8 cellular contexts compared by ENCODE assay signal in genomic region chr6:105646391-105646867, GRCh38.
DNase-seq lines count a peak whose midpoint lies in the region; ATAC-seq, FAIRE-seq and TF ChIP-seq lines count a peak whose summit lies in the region.

No MANE protein-coding gene starts in this region.

- FAIRE-seq in kidney (lab: Jason Lieb, UNC), result no peak

- H3K27me3 Mint-ChIP-seq in activated naive CD8-positive, alpha-beta T cell treated with anti-CD3 and anti-CD28 coated beads for 36 hours, result peaks cover 49% of the 10 kb centered on the region
- H3K27me3 Mint-ChIP-seq in stimulated activated naive CD8-positive, alpha-beta T cell treated with anti-CD3 and anti-CD28 coated beads, Interleukin-15, amount 100 ng/mL, for 72 hours, result peaks cover 33% of the 10 kb centered on the region
- H3K27me3 Mint-ChIP-seq in osteocyte (ENCODE audit: unreplicated experiment), result peaks cover 34% of the 10 kb centered on the region

- peak overlapping the region; percentile 58 for H3K27ac Mint-ChIP-seq in activated naive CD8-positive, alpha-beta T cell treated with anti-CD3 and anti-CD28 coated beads for 36 hours
- peak overlapping the region; percentile 67 to 75 for H3K27ac Mint-ChIP-seq in stimulated activated naive CD8-positive, alpha-beta T cell treated with anti-CD3 and anti-CD28 coated beads, Interleukin-15, amount 100 ng/mL, for 72 hours
- no peak overlapping the region for H3K27ac Mint-ChIP-seq in osteocyte (ENCODE audit: unreplicated experiment)

- TF ChIP-seq CTCF in kidney (IDR thresholded peaks at IDR 0.05; ENCODE audit: borderline replicate concordance, extremely low read depth, insufficient read depth) (no peak), osteocyte (IDR thresholded peaks at IDR 0.05) (no peak)

- ATAC-seq in GM19438 (IDR thresholded peaks at IDR 0.05; ENCODE audit: low read depth, unreplicated experiment) (peak; percentile 90), HG03439 (IDR thresholded peaks at IDR 0.05; ENCODE audit: unreplicated experiment) (peak; percentile 93)
- peak; percentile 93 for ATAC-seq in stimulated activated naive CD8-positive, alpha-beta T cell treated with anti-CD3 and anti-CD28 coated beads, Interleukin-15, amount 100 ng/mL, for 72 hours

- no peak overlapping the region for H3K4me3 ChIP-seq in kidney (ENCODE audit: low read length in 2 of 2)

- no peaks in the 10 kb centered on the region for H3K36me3 ChIP-seq in kidney (ENCODE audit: control insufficient read depth in 1 of 2, insufficient read depth in 2 of 2, low read length in 2 of 2)

- no peaks in the 10 kb centered on the region for H3K4me1 ChIP-seq in kidney (ENCODE audit: control insufficient read depth in 1 of 2, insufficient read depth in 1 of 2, low read depth in 1 of 2, low read length in 2 of 2)

- no peak overlapping the region for H3K27ac ChIP-seq in kidney (ENCODE audit: low read depth in 2 of 2, low read length in 2 of 2)

- peaks cover 43% of the 10 kb centered on the region for H3K4me1 Mint-ChIP-seq in activated naive CD8-positive, alpha-beta T cell treated with anti-CD3 and anti-CD28 coated beads for 36 hours
- H3K4me1 Mint-ChIP-seq in stimulated activated naive CD8-positive, alpha-beta T cell treated with anti-CD3 and anti-CD28 coated beads, Interleukin-15, amount 100 ng/mL, for 72 hours, result peaks cover 74% of the 10 kb centered on the region
- no peaks in the 10 kb centered on the region for H3K4me1 Mint-ChIP-seq in osteocyte (ENCODE audit: unreplicated experiment)

- peaks cover 3% of the 10 kb centered on the region for H3K36me3 Mint-ChIP-seq in activated naive CD8-positive, alpha-beta T cell treated with anti-CD3 and anti-CD28 coated beads for 36 hours
- H3K36me3 Mint-ChIP-seq in osteocyte (ENCODE audit: unreplicated experiment), result no peaks in the 10 kb centered on the region

- no peak overlapping the region for H3K9ac ChIP-seq in kidney (ENCODE audit: low read length in 2 of 2)

- intact Hi-C loops in kidney (cut with DNase I), result no loop called here

- no peaks in the 10 kb centered on the region for H3K9me3 ChIP-seq in kidney (ENCODE audit: control insufficient read depth in 1 of 2, low read length in 2 of 2)

- DNase-seq in EL (peak; percentile 6), kidney (no peak), NCI-H1105 (lab: John Stamatoyannopoulos, UW) (no peak), osteocyte (ENCODE audit: extremely low spot score, unreplicated experiment) (no peak)
- DNase-seq in activated naive CD8-positive, alpha-beta T cell treated with anti-CD3 and anti-CD28 coated beads for 36 hours, result peak; percentile 47
- DNase-seq in stimulated activated naive CD8-positive, alpha-beta T cell treated with anti-CD3 and anti-CD28 coated beads, Interleukin-15, amount 100 ng/mL, for 72 hours, result peak; percentile 57 to 80

- H3K4me3 Mint-ChIP-seq in activated naive CD8-positive, alpha-beta T cell treated with anti-CD3 and anti-CD28 coated beads for 36 hours, result peak overlapping the region; percentile 37
- H3K4me3 Mint-ChIP-seq in stimulated activated naive CD8-positive, alpha-beta T cell treated with anti-CD3 and anti-CD28 coated beads, Interleukin-15, amount 100 ng/mL, for 72 hours, result peak overlapping the region; percentile 7 to 53
- H3K4me3 Mint-ChIP-seq in osteocyte (ENCODE audit: unreplicated experiment), result no peak overlapping the region

- H3K9me3 Mint-ChIP-seq in activated naive CD8-positive, alpha-beta T cell treated with anti-CD3 and anti-CD28 coated beads for 36 hours, result peaks cover 1% of the 10 kb centered on the region
- H3K9me3 Mint-ChIP-seq in stimulated activated naive CD8-positive, alpha-beta T cell treated with anti-CD3 and anti-CD28 coated beads, Interleukin-15, amount 100 ng/mL, for 72 hours, result no peaks in the 10 kb centered on the region
- no peaks in the 10 kb centered on the region for H3K9me3 Mint-ChIP-seq in osteocyte (ENCODE audit: unreplicated experiment)

Comparison
In these comparisons a context has a peak if more than half of its experiments do, and no peak if none do; other contexts are left out.
1. DNase-seq: peak in EL (single experiment), activated naive CD8-positive, alpha-beta T cell treated with anti-CD3 and anti-CD28 coated beads for 36 hours (single experiment) and stimulated activated naive CD8-positive, alpha-beta T cell treated with anti-CD3 and anti-CD28 coated beads, Interleukin-15, amount 100 ng/mL, for 72 hours (2 of 2); none in kidney (single experiment), NCI-H1105 (single experiment) and osteocyte (single experiment).
2. Peak in every context shown above with its lines, with median percentiles within 50 percentile points of each other: ATAC-seq.